21 cellular contexts compared by ENCODE assay signal in the genomic region with DNA sequence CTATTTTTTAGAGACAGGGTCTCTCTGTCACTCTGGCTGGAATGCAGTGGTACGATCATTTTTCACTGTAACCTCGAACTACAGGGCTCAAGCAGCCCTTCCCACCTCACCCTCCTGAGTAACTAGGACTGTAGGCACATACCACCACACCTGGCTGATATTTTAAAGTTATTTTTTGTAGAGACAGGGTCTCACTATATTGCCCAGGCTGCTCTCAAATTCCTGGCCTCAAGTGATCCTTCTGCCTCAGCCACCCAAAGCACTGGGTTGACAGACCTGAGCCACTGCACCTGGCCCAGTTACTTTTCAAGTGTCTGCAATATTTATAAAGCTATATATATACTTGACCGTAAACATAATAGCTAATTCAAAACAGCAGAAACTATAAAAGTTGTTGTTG.
"Had no signal": no experiment of that assay in that cellular context is flagged by ENCODE, and none has a peak within 500 bp of the region (broad histone marks: within the 10 kb centered on the region; RNA-seq: fewer than 3 reads in every experiment).

No MANE protein-coding gene starts in this region.

- H3K27me3 Mint-ChIP-seq: IgD-negative memory B cell had no signal

- H3K4me3 Mint-ChIP-seq: IgD-negative memory B cell had no signal

- ATAC-seq: K562 had no signal

- H3K4me3 ChIP-seq: K562 had no signal

- H3K9me3 ChIP-seq: SK-N-SH had no signal

- H3K27ac ChIP-seq: KMS-11 had no signal

- H3K27ac Mint-ChIP-seq: IgD-negative memory B cell had no signal

- DNase-seq: Kasumi-1, MM.1S, NCI-H1092 treated with DMSO at 0.1 percent for 48 hours, NCI-H1436, NCI-H187, NCI-H2029, NCI-H2081 treated with DMSO at 0.1 percent for 48 hours, NCI-H2171, NCI-H226, NCI-H446, NCI-H510A, NCI-H524 treated with DMSO at 0.1 percent for 48 hours, NCI-H69, NCI-H774, RPMI8226, SHP77, SK-N-SH, SW 1271 had no signal
